2 cellular contexts compared by ENCODE assay signal in the genomic region with DNA sequence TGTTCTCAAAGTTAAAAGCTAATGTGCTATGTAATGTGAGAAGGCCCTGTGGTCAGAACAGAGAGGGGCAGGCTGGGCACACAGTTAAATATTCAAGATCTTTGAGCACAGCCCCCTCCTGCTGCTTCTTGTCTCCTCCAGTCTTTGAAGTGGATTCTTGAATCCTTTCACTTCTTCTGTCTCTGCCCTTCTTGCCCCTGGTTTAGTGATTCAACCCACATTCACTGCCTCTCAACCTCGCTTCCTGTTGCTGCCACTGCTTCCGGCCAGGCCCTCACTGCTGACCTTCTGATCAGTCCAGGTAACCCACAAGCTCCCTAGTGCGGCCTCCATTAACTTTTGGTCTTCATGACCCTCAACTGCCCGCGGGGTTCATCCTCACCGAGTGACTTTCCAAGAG.
TF ChIP-seq lines count a peak whose summit lies in the region.

No MANE protein-coding gene starts in this region.

TF ChIP-seq in GM23338, 12 proteins besides CTCF, POLR2A, EP300 and RAD21 (continued from another document):
- TF ChIP-seq, protein P1, sequence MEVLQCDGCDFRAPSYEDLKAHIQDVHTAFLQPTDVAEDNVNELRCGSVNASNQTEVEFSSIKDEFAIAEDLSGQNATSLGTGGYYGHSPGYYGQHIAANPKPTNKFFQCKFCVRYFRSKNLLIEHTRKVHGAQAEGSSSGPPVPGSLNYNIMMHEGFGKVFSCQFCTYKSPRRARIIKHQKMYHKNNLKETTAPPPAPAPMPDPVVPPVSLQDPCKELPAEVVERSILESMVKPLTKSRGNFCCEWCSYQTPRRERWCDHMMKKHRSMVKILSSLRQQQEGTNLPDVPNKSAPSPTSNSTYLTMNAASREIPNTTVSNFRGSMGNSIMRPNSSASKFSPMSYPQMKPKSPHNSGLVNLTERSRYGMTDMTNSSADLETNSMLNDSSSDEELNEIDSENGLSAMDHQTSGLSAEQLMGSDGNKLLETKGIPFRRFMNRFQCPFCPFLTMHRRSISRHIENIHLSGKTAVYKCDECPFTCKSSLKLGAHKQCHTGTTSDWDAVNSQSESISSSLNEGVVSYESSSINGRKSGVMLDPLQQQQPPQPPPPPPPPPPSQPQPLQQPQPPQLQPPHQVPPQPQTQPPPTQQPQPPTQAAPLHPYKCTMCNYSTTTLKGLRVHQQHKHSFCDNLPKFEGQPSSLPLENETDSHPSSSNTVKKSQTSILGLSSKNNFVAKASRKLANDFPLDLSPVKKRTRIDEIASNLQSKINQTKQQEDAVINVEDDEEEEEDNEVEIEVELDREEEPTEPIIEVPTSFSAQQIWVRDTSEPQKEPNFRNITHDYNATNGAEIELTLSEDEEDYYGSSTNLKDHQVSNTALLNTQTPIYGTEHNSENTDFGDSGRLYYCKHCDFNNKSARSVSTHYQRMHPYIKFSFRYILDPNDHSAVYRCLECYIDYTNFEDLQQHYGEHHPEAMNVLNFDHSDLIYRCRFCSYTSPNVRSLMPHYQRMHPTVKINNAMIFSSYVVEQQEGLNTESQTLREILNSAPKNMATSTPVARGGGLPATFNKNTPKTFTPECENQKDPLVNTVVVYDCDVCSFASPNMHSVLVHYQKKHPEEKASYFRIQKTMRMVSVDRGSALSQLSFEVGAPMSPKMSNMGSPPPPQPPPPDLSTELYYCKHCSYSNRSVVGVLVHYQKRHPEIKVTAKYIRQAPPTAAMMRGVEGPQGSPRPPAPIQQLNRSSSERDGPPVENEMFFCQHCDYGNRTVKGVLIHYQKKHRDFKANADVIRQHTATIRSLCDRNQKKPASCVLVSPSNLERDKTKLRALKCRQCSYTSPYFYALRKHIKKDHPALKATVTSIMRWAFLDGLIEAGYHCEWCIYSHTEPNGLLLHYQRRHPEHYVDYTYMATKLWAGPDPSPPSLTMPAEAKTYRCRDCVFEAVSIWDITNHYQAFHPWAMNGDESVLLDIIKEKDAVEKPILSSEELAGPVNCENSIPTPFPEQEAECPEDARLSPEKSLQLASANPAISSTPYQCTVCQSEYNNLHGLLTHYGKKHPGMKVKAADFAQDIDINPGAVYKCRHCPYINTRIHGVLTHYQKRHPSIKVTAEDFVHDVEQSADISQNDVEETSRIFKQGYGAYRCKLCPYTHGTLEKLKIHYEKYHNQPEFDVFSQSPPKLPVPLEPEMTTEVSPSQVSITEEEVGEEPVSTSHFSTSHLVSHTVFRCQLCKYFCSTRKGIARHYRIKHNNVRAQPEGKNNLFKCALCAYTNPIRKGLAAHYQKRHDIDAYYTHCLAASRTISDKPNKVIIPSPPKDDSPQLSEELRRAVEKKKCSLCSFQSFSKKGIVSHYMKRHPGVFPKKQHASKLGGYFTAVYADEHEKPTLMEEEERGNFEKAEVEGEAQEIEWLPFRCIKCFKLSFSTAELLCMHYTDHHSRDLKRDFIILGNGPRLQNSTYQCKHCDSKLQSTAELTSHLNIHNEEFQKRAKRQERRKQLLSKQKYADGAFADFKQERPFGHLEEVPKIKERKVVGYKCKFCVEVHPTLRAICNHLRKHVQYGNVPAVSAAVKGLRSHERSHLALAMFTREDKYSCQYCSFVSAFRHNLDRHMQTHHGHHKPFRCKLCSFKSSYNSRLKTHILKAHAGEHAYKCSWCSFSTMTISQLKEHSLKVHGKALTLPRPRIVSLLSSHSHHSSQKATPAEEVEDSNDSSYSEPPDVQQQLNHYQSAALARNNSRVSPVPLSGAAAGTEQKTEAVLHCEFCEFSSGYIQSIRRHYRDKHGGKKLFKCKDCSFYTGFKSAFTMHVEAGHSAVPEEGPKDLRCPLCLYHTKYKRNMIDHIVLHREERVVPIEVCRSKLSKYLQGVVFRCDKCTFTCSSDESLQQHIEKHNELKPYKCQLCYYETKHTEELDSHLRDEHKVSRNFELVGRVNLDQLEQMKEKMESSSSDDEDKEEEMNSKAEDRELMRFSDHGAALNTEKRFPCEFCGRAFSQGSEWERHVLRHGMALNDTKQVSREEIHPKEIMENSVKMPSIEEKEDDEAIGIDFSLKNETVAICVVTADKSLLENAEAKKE (CRISPR knock-in tag; IDR thresholded peaks at IDR 0.05) = no peak
- TF ChIP-seq POLR2AphosphoS5 (IDR thresholded peaks at IDR 0.05; ENCODE audit: low read depth) (no peak), EZH2 (IDR thresholded peaks at IDR 0.05; ENCODE audit: low read depth, unreplicated experiment) (no peak)
- TF ChIP-seq, protein P2, sequence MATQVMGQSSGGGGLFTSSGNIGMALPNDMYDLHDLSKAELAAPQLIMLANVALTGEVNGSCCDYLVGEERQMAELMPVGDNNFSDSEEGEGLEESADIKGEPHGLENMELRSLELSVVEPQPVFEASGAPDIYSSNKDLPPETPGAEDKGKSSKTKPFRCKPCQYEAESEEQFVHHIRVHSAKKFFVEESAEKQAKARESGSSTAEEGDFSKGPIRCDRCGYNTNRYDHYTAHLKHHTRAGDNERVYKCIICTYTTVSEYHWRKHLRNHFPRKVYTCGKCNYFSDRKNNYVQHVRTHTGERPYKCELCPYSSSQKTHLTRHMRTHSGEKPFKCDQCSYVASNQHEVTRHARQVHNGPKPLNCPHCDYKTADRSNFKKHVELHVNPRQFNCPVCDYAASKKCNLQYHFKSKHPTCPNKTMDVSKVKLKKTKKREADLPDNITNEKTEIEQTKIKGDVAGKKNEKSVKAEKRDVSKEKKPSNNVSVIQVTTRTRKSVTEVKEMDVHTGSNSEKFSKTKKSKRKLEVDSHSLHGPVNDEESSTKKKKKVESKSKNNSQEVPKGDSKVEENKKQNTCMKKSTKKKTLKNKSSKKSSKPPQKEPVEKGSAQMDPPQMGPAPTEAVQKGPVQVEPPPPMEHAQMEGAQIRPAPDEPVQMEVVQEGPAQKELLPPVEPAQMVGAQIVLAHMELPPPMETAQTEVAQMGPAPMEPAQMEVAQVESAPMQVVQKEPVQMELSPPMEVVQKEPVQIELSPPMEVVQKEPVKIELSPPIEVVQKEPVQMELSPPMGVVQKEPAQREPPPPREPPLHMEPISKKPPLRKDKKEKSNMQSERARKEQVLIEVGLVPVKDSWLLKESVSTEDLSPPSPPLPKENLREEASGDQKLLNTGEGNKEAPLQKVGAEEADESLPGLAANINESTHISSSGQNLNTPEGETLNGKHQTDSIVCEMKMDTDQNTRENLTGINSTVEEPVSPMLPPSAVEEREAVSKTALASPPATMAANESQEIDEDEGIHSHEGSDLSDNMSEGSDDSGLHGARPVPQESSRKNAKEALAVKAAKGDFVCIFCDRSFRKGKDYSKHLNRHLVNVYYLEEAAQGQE (IDR thresholded peaks at IDR 0.05; ENCODE audit: unreplicated experiment) = no peak

TF ChIP-seq in endothelial cell of umbilical vein, 7 proteins besides CTCF, POLR2A, EP300 and RAD21:
- TF ChIP-seq MAX (IDR thresholded peaks at IDR 0.05; ENCODE audit: insufficient read depth, insufficient read length) (no peak), JUN (IDR thresholded peaks at IDR 0.05; ENCODE audit: borderline replicate concordance, insufficient read depth, insufficient read length, low read depth) (no peak), MYC (IDR thresholded peaks at IDR 0.05; ENCODE audit: low read depth, low read length) (no peak), EZH2 (IDR thresholded peaks at IDR 0.05; ENCODE audit: borderline replicate concordance, low read depth, low read length, severe bottlenecking) (no peak), FOS (IDR thresholded peaks at IDR 0.05; ENCODE audit: borderline replicate concordance, insufficient read depth, low read length) (no peak), GATA2 (IDR thresholded peaks at IDR 0.05; ENCODE audit: insufficient read depth, insufficient read length, low read depth, low read length) (no peak), POLR2AphosphoS5 (IDR thresholded peaks at IDR 0.05; ENCODE audit: insufficient read depth, low read depth, low read length) (no peak)
